ENCODE assay signal across 1 cellular context in genomic region chr12:121628536-121628935, GRCh38.
TF ChIP-seq lines count a peak whose summit lies in the region.

No MANE protein-coding gene starts in this region.

TF ChIP-seq in H1, 55 proteins besides CTCF, POLR2A, EP300 and RAD21 (continued from another document):
- TF ChIP-seq USF2 (IDR thresholded peaks at IDR 0.05; ENCODE audit: low read length), result no peak
- no peak for TF ChIP-seq CHD2 (IDR thresholded peaks at IDR 0.05; ENCODE audit: low read length)
- no peak for TF ChIP-seq RBBP5 (IDR thresholded peaks at IDR 0.05; ENCODE audit: borderline replicate concordance, low read depth, low read length)
